Comparison of ENCODE assay signal across 8 cellular contexts in genomic region chr5:140806834-140807775, GRCh38. TPM values are rescaled to one million over a fixed set of nuclear protein-coding genes. Genes with fewer than 3 reads are reported as not detected.
DNase-seq lines count a peak whose midpoint lies in the region; ATAC-seq lines count a peak whose summit lies in the region.

Gene PCDHA4 (plus strand): TSS chr5:140807068.

- H4K8ac ChIP-seq in mesenchymal stem cell (ENCODE audit: low read length): no peak within 1 kb of the TSS

- no peak within 1 kb of the TSS for H3K23ac ChIP-seq in mesenchymal stem cell (ENCODE audit: low read length in 2 of 2)

- H3K4me1 ChIP-seq in mesenchymal stem cell (ENCODE audit: control insufficient read depth, insufficient read depth, low read depth, low read length): peaks cover 7% of the 10 kb centered on the region

- no peak for ATAC-seq in GM19463 (IDR thresholded peaks at IDR 0.05; ENCODE audit: unreplicated experiment)

- H2BK120ac ChIP-seq in mesenchymal stem cell (ENCODE audit: low read depth, low read length): no peak within 1 kb of the TSS

- no peaks in the 10 kb centered on the region for H3K27me3 ChIP-seq in mesenchymal stem cell (ENCODE audit: control insufficient read depth in 1 of 2, insufficient read depth in 1 of 2, low read length in 2 of 2)

- H3K4me2 ChIP-seq in mesenchymal stem cell (ENCODE audit: low read length, poor library complexity, severe bottlenecking): peak within 1 kb of the TSS; percentile 18

- H2BK12ac ChIP-seq in mesenchymal stem cell (ENCODE audit: low read length in 2 of 2): no peak within 1 kb of the TSS

- H3K14ac ChIP-seq in mesenchymal stem cell (ENCODE audit: low read length in 2 of 2): no peak within 1 kb of the TSS

- H2AK5ac ChIP-seq in mesenchymal stem cell (ENCODE audit: low read length, severe bottlenecking): no peak within 1 kb of the TSS

- peaks cover 0 to 15% of the 10 kb centered on the region in 2 experiments for H3K36me3 ChIP-seq in mesenchymal stem cell (ENCODE audit: control insufficient read depth in 1 of 2, insufficient read depth in 2 of 2, low read depth in 1 of 2, low read length in 2 of 2)

- no peak within 1 kb of the TSS for H3K18ac ChIP-seq in mesenchymal stem cell (ENCODE audit: low read depth in 1 of 2, low read length in 2 of 2)

- no peak within 1 kb of the TSS for H4K91ac ChIP-seq in mesenchymal stem cell (ENCODE audit: low read length)

- peak within 1 kb of the TSS; percentile 56 to 68 for H3K4me3 ChIP-seq in mesenchymal stem cell (ENCODE audit: insufficient read depth in 1 of 2, low read depth in 1 of 2, low read length in 2 of 2)

- H2BK5ac ChIP-seq in mesenchymal stem cell (ENCODE audit: low read depth, low read length, poor library complexity, severe bottlenecking): no peak within 1 kb of the TSS

- in situ Hi-C loops in Caki2 (cut with HindIII; ENCODE audit: low pct_unique_long_range_greater_than_20kb, low sequenced_read_pairs): no loop called here

- H2AFZ ChIP-seq in mesenchymal stem cell (ENCODE audit: low read depth, low read length): peak within 1 kb of the TSS; percentile 55

- no peak within 1 kb of the TSS for H2BK15ac ChIP-seq in mesenchymal stem cell (ENCODE audit: low read depth, poor library complexity, severe bottlenecking)

- H3K27ac ChIP-seq in mesenchymal stem cell (ENCODE audit: low read length, poor library complexity, severe bottlenecking): peak within 1 kb of the TSS; percentile 26

- H3K9me3 ChIP-seq in mesenchymal stem cell (ENCODE audit: control insufficient read depth, low read length): peaks cover 56% of the 10 kb centered on the region

- WGBS in mesenchymal stem cell: 46% methylated on average over 42 of the region's 47 CpGs

- H3K79me1 ChIP-seq in mesenchymal stem cell (replicated peaks; ENCODE audit: low read length, poor library complexity, severe bottlenecking): peaks cover 5% of the 10 kb centered on the region

- H3K9ac ChIP-seq in mesenchymal stem cell (ENCODE audit: low read length): no peak within 1 kb of the TSS

- DNase-seq in Caki2 (ENCODE audit: low read depth): peak; percentile 69
- DNase-seq in LHCN-M2 (ENCODE audit: low read depth): peak; percentile 43
- DNase-seq in cerebellum (ENCODE audit: low spot score): peak; percentile 20
- DNase-seq in mesenchymal stem cell: peak; percentile 71
- DNase-seq in NCI-H1105 (lab: John Stamatoyannopoulos, UW): no peak
- no peak for DNase-seq in HCEC 1CT
- no peak for DNase-seq in NCI-H524 (lab: John Stamatoyannopoulos, UW)

- H3K4ac ChIP-seq in mesenchymal stem cell (ENCODE audit: low read depth in 1 of 2, low read length in 2 of 2): no peak within 1 kb of the TSS

RNA-seq across cellular contexts. Expression of gene PCDHA4, which starts in this region (rescaled TPM):
- total RNA-seq in Caki2 (2014; rRNA removed; shearing (Covaris generic); ENCODE audit: low replicate concordance): 10.8 and 11.5 TPM in 2 replicates
- total RNA-seq in LHCN-M2 (2014; rRNA removed): 0.26 and 0.40 TPM in 2 replicates
- polyA plus RNA-seq in LHCN-M2 (2012): 0.15 TPM
- 17.2 TPM for total RNA-seq in cerebellum
- 3.0 TPM for polyA plus RNA-seq in mesenchymal stem cell (2013, experiment 1 of 2)
- 3.1 TPM for polyA plus RNA-seq in mesenchymal stem cell (2013, experiment 2 of 2)

Comparison
In these comparisons a context has a peak if more than half of its experiments do, and no peak if none do; other contexts are left out.
1. Peak in DNase-seq in LHCN-M2; RNA of the gene not detected or under 1 TPM.
2. DNase-seq: peak in Caki2 (single experiment), cerebellum (single experiment) and mesenchymal stem cell (single experiment); none in NCI-H1105 (single experiment), HCEC 1CT (single experiment) and NCI-H524 (0 of 2).